ENCODE assay signal across 10 cellular contexts in genomic region chr3:24830230-24831152, GRCh38.
DNase-seq lines count a peak whose midpoint lies in the region; ATAC-seq, FAIRE-seq and TF ChIP-seq lines count a peak whose summit lies in the region.
"Had no signal": no experiment of that assay in that cellular context is flagged by ENCODE, and none has a peak within 500 bp of the region (broad histone marks: within the 10 kb centered on the region; RNA-seq: fewer than 3 reads in every experiment).

No MANE protein-coding gene starts in this region.

- H2BK20ac ChIP-seq in H9 (ENCODE audit: low read depth, low read length, poor library complexity, severe bottlenecking), result no peak overlapping the region

- H3K4me1 ChIP-seq in H9 (ENCODE audit: insufficient read depth, low read length), result no peaks in the 10 kb centered on the region
- H3K4me1 ChIP-seq in astrocyte (ENCODE audit: insufficient read depth, low read length), result peaks cover 6% of the 10 kb centered on the region

- H2AFZ ChIP-seq in H9 (ENCODE audit: low read length) (no peak overlapping the region), astrocyte (ENCODE audit: low read depth, low read length) (peak overlapping the region; percentile 77)

- intact Hi-C loops in sciatic nerve (cut with DNase I), result no loop called here
- intact Hi-C loops in activated T-helper 2 cell treated with anti-CD3 and anti-CD28 coated beads, Interferon-gamma antibody, Interleukin-2, Interleukin-4, amounts not matched to agents 10 μg/mL and 5 μg/mL and 100 μg/mL, durations not matched to agents 14 hours and 24 hours and 36 hours (cut with micrococcal nuclease), result no loop called here

- peak overlapping the region; percentile 50 for H3K4me3 ChIP-seq in astrocyte (ENCODE audit: insufficient read depth, low read depth, low read length)

- H4K8ac ChIP-seq in H9 (replicated peaks; ENCODE audit: insufficient read length, low read depth, low read length), result no peak overlapping the region

- H3K27me3 ChIP-seq in H9 (ENCODE audit: insufficient read depth, low read length) (peaks cover 21% of the 10 kb centered on the region; the same call in 1 of the 2 replicates), astrocyte (ENCODE audit: insufficient read depth, low read length) (peaks cover 39% of the 10 kb centered on the region)

- no peaks in the 10 kb centered on the region for H3K79me1 ChIP-seq in H9 (ENCODE audit: insufficient read depth, low read depth, low read length, poor library complexity, severe bottlenecking)

- H2BK120ac ChIP-seq in H9 (ENCODE audit: low read depth, low read length, poor library complexity, severe bottlenecking), result no peak overlapping the region

- no peak overlapping the region for H3K56ac ChIP-seq in H9 (ENCODE audit: insufficient read length, low read depth, low read length)

- TF ChIP-seq CTCF in H9 (conservative IDR thresholded peaks at IDR 0.05) (no peak), astrocyte (IDR thresholded peaks at IDR 0.05; ENCODE audit: insufficient read depth, low read depth, low read length) (no peak)

- peak overlapping the region; percentile 63 to 87 for H3K4me3 Mint-ChIP-seq in H9
- peak overlapping the region; percentile 81 for H3K4me3 Mint-ChIP-seq in astrocyte (ENCODE audit: unreplicated experiment)
- no peak overlapping the region for H3K4me3 Mint-ChIP-seq in activated T-helper 2 cell treated with anti-CD3 and anti-CD28 coated beads, Interferon-gamma antibody, Interleukin-2, Interleukin-4, amounts not matched to agents 10 μg/mL and 5 μg/mL and 100 μg/mL, durations not matched to agents 14 hours and 24 hours and 36 hours (ENCODE audit: low read depth)

- H3K79me2 ChIP-seq in H9 (ENCODE audit: insufficient read depth, low read length) (no peaks in the 10 kb centered on the region), astrocyte (ENCODE audit: insufficient read depth, low read length) (no peaks in the 10 kb centered on the region)

- no peak overlapping the region for H3K18ac ChIP-seq in H9 (ENCODE audit: insufficient read length, low read depth, low read length)

- no peak overlapping the region for H2AK5ac ChIP-seq in H9 (ENCODE audit: insufficient read length, low read length)

- H2BK5ac ChIP-seq in H9 (ENCODE audit: insufficient read length, low read length), result no peak overlapping the region

- no peak overlapping the region for H2BK15ac ChIP-seq in H9 (ENCODE audit: low read depth, low read length)

- ATAC-seq in sciatic nerve (peak; percentile 46), HG03342 (IDR thresholded peaks at IDR 0.05; ENCODE audit: unreplicated experiment) (no peak)

- H3K36me3 Mint-ChIP-seq in H9 (ENCODE audit: insufficient read depth in 1 of 3, low read depth in 3 of 3) (no peaks in the 10 kb centered on the region), astrocyte (ENCODE audit: low read depth, unreplicated experiment) (no peaks in the 10 kb centered on the region)
- H3K36me3 Mint-ChIP-seq in activated T-helper 2 cell treated with anti-CD3 and anti-CD28 coated beads, Interferon-gamma antibody, Interleukin-2, Interleukin-4, amounts not matched to agents 10 μg/mL and 5 μg/mL and 100 μg/mL, durations not matched to agents 14 hours and 24 hours and 36 hours (ENCODE audit: low read depth), result no peaks in the 10 kb centered on the region

- H3K9ac ChIP-seq in H9 (ENCODE audit: extremely low read depth, insufficient read length, low read length) (no peak overlapping the region), astrocyte (ENCODE audit: low read length) (peak overlapping the region; percentile 3)

- H4K20me1 ChIP-seq in H9 (ENCODE audit: control insufficient read depth, insufficient read depth, insufficient read length) (no peaks in the 10 kb centered on the region), astrocyte (ENCODE audit: insufficient read depth, low read length) (no peaks in the 10 kb centered on the region)

- H3K36me3 ChIP-seq in astrocyte (ENCODE audit: insufficient read depth, low read length), result no peaks in the 10 kb centered on the region

- H3K27ac ChIP-seq in H9 (ENCODE audit: insufficient read length, low read depth, low read length) (no peak overlapping the region), astrocyte (ENCODE audit: low read depth, low read length) (no peak overlapping the region)

- H3K27ac Mint-ChIP-seq in H9, result no peak overlapping the region
- no peak overlapping the region for H3K27ac Mint-ChIP-seq in astrocyte (ENCODE audit: unreplicated experiment)
- H3K27ac Mint-ChIP-seq in activated T-helper 2 cell treated with anti-CD3 and anti-CD28 coated beads, Interferon-gamma antibody, Interleukin-2, Interleukin-4, amounts not matched to agents 10 μg/mL and 5 μg/mL and 100 μg/mL, durations not matched to agents 14 hours and 24 hours and 36 hours, result no peak overlapping the region

- H3K9me3 ChIP-seq in H9 (ENCODE audit: control insufficient read depth, low read depth, low read length) (no peaks in the 10 kb centered on the region), astrocyte (ENCODE audit: insufficient read depth, low read depth, low read length) (no peaks in the 10 kb centered on the region)

- H3K27me3 Mint-ChIP-seq in H9 (ENCODE audit: low read depth) (peaks cover 86% of the 10 kb centered on the region), astrocyte (ENCODE audit: low read depth, unreplicated experiment) (peaks cover 48% of the 10 kb centered on the region)
- peaks cover 23% of the 10 kb centered on the region for H3K27me3 Mint-ChIP-seq in activated T-helper 2 cell treated with anti-CD3 and anti-CD28 coated beads, Interferon-gamma antibody, Interleukin-2, Interleukin-4, amounts not matched to agents 10 μg/mL and 5 μg/mL and 100 μg/mL, durations not matched to agents 14 hours and 24 hours and 36 hours (ENCODE audit: low read depth)

- H4K91ac ChIP-seq in H9 (ENCODE audit: insufficient read length, low read depth, low read length), result no peak overlapping the region

- no peak overlapping the region for H3K4ac ChIP-seq in H9 (ENCODE audit: low read depth, low read length)

- no CpG with 5 or more reads among the region's 35 CpGs for WGBS in H9 (ENCODE audit: extremely low coverage, insufficient read length, low lambda C conversion rate)

- H3K4me2 ChIP-seq in H9 (ENCODE audit: insufficient read depth, insufficient read length, low read length), result peak overlapping the region; percentile 89
- peak overlapping the region; percentile 95 for H3K4me2 ChIP-seq in astrocyte (ENCODE audit: low read length)

- H3K9me3 Mint-ChIP-seq in H9 (peaks cover 2% of the 10 kb centered on the region in 2 experiments; a peak in 2 of 5 replicates), astrocyte (ENCODE audit: unreplicated experiment) (no peaks in the 10 kb centered on the region)
- no peaks in the 10 kb centered on the region for H3K9me3 Mint-ChIP-seq in activated T-helper 2 cell treated with anti-CD3 and anti-CD28 coated beads, Interferon-gamma antibody, Interleukin-2, Interleukin-4, amounts not matched to agents 10 μg/mL and 5 μg/mL and 100 μg/mL, durations not matched to agents 14 hours and 24 hours and 36 hours

- no peak overlapping the region for H3K23ac ChIP-seq in H9 (ENCODE audit: insufficient read length, low read depth, low read length)

- peaks cover 14% of the 10 kb centered on the region for H3K23me2 ChIP-seq in H9 (ENCODE audit: insufficient read length, low read depth, low read length, poor library complexity, severe bottlenecking)

- H4K5ac ChIP-seq in H9 (ENCODE audit: insufficient read length, low read depth, low read length), result no peak overlapping the region

- H3K14ac ChIP-seq in H9 (ENCODE audit: insufficient read depth, low read length), result no peak overlapping the region

- no peak overlapping the region for H2BK12ac ChIP-seq in H9 (ENCODE audit: insufficient read length, low read depth, low read length)

- DNase-seq in H9, result no peak
- DNase-seq in astrocyte (ENCODE audit: low read depth), result no peak
- DNase-seq in iPS-NIHi11 (ENCODE audit: low spot score), result peak; percentile 33
- DNase-seq in sciatic nerve (ENCODE audit: low spot score), result no peak
- no peak for DNase-seq in EL
- DNase-seq in activated T-helper 2 cell treated with anti-CD3 and anti-CD28 coated beads, Interferon-gamma antibody, Interleukin-2, Interleukin-4, amounts not matched to agents 10 μg/mL and 5 μg/mL and 100 μg/mL, durations not matched to agents 14 hours and 24 hours and 36 hours (ENCODE audit: low spot score), result no peak
- no peak for DNase-seq in NCI-H345 treated with DMSO at 0.1 percent for 48 hours (lab: John Stamatoyannopoulos, UW; ENCODE audit: unreplicated experiment)
- DNase-seq: KG1; stimulated activated CD4-positive, alpha-beta T cell treated with anti-CD3 and anti-CD28 coated beads, Interleukin-4, amount 100 ng/mL, for 24 hours had no signal

- FAIRE-seq in astrocyte (lab: Jason Lieb, UNC), result no peak

- H3T11ph ChIP-seq in H9 (ENCODE audit: low read length), result no peak overlapping the region

- H3K4me1 Mint-ChIP-seq in H9 (peaks cover 10 to 13% of the 10 kb centered on the region in 2 experiments), astrocyte (ENCODE audit: low read depth, unreplicated experiment) (peaks cover 2% of the 10 kb centered on the region)
- H3K4me1 Mint-ChIP-seq in activated T-helper 2 cell treated with anti-CD3 and anti-CD28 coated beads, Interferon-gamma antibody, Interleukin-2, Interleukin-4, amounts not matched to agents 10 μg/mL and 5 μg/mL and 100 μg/mL, durations not matched to agents 14 hours and 24 hours and 36 hours (ENCODE audit: low read depth), result no peaks in the 10 kb centered on the region
